Comparison of ENCODE assay signal across 1 cellular context in the genomic region with DNA sequence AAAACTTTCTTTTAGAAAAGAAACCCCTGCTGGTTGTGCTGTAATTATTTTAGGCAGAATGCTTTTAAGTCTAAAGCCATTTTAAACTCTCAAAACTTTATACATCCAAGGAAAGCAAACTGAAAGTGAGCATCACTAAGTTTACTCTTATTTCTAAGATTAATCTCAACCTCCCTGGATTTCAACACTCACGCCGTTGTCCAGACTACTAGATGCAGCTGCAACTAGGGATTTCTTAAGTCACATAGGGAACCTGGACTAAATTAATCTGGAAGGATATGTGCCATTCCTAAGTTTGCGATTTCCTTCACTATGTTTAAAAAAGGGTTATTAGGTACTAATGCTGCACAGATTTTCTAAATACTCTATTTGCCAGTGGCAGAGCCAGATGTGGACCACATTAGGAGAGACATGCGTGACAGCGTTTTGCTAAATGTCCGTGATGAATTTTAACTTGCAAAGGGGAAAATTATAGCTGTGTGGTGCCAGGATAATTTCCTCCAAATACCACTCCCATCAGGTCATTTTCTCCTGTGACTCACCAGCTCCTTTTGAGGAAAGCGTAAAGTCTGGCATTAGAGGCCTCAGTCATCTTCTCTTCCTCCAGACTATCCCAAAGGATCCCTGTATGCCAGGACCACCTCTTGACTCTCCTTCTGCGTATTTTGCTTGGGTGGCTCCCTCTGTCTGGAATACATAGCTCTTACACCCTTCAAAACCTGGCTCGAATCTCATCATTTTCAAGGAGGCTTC.
TF ChIP-seq lines count a peak whose summit lies in the region.

No MANE protein-coding gene starts in this region.

TF ChIP-seq in WTC11, 78 proteins besides CTCF, POLR2A, EP300 and RAD21 (continued from another document):
- TF ChIP-seq, protein P1, sequence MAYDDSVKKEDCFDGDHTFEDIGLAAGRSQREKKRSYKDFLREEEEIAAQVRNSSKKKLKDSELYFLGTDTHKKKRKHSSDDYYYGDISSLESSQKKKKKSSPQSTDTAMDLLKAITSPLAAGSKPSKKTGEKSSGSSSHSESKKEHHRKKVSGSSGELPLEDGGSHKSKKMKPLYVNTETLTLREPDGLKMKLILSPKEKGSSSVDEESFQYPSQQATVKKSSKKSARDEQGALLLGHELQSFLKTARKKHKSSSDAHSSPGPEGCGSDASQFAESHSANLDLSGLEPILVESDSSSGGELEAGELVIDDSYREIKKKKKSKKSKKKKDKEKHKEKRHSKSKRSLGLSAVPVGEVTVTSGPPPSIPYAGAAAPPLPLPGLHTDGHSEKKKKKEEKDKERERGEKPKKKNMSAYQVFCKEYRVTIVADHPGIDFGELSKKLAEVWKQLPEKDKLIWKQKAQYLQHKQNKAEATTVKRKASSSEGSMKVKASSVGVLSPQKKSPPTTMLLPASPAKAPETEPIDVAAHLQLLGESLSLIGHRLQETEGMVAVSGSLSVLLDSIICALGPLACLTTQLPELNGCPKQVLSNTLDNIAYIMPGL (CRISPR knock-in tag; IDR thresholded peaks at IDR 0.05), result no peak
- no peak for TF ChIP-seq MLX (CRISPR knock-in tag; IDR thresholded peaks at IDR 0.05)
